ENCODE assay signal across 8 cellular contexts in the genomic region with DNA sequence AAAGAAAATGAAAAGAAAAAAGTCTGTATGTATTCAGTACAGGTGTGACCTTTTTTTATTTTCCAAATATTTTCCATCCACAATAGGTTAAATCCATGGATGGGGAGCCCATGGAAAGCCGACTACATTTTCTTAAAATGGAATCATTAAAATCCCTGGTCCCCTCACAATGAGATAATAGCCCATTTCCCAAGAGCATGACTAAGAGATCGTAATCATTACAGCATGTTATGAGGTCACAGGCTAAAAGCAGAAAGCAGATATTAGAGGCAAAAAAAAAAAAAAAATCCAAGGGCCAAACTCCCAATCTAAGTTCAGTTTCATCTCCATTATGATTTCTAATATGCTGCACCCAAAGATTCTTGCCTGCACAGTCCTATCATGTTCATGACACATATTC. TPM values are rescaled to one million over a fixed set of nuclear protein-coding genes. Genes with fewer than 3 reads are reported as not detected.
DNase-seq lines count a peak whose midpoint lies in the region; ATAC-seq, FAIRE-seq and TF ChIP-seq lines count a peak whose summit lies in the region.

No MANE protein-coding gene starts in this region.

- TF ChIP-seq CTCF in NB4 (IDR thresholded peaks at IDR 0.05; ENCODE audit: low read depth, low read length) (no peak), GM12878 (IDR thresholded peaks at IDR 0.05 in 2 of 3, conservative IDR thresholded peaks at IDR 0.05 in 1 of 3; ENCODE audit: control insufficient read depth in 2 of 3, extremely low read depth in 1 of 3, insufficient read depth in 1 of 3, low read depth in 3 of 3, low read length in 3 of 3) (no peak), neutrophil (IDR thresholded peaks at IDR 0.05) (no peak)

- H4K20me1 ChIP-seq in GM12878 (ENCODE audit: control insufficient read depth, insufficient read depth): no peaks in the 10 kb centered on the region; the same call in 1 of the 2 replicates

- intact Hi-C loops in GM12878 (cut with micrococcal nuclease; ENCODE audit: unreplicated experiment): loop anchor here (2.0 kb wide), 1 partner anchor 29 kb away; no protein-coding TSS in a partner anchor
- intact Hi-C loops in aorta (cut with DNase I): no loop called here

- H2AFZ ChIP-seq in GM12878 (ENCODE audit: control insufficient read depth, low read depth, low read length): no peak overlapping the region

- no peak for TF ChIP-seq RAD21 in GM12878 (IDR thresholded peaks at IDR 0.05; ENCODE audit: insufficient read depth, low read depth, low read length)

- peak overlapping the region; percentile 97 for H3K4me2 ChIP-seq in GM12878 (ENCODE audit: control insufficient read depth, insufficient read depth)

- peak overlapping the region; percentile 84 for H3K9ac ChIP-seq in GM12878 (ENCODE audit: control insufficient read depth, insufficient read depth, low read length)

- CTCF ChIA-PET in GM12878 (lab: Yijun Ruan, JAX): interaction anchor here (0.9 to 11.7 kb wide), 12 partner anchors 9 to 240 kb away, joined by 3 to 85 read pairs (median 6); no protein-coding TSS in a partner anchor

- H3K4me1 ChIP-seq in GM12878 (ENCODE audit: control insufficient read depth, insufficient read depth, low read length): peaks cover 52% of the 10 kb centered on the region
- H3K4me1 ChIP-seq in neutrophil (ENCODE audit: control insufficient read depth in 1 of 2, insufficient read depth in 1 of 2, low read depth in 1 of 2, low read length in 1 of 2): peaks cover 73 to 86% of the 10 kb centered on the region in 2 experiments
- H3K4me1 ChIP-seq in aorta (ENCODE audit: control insufficient read depth in 1 of 2, insufficient read depth in 2 of 2, low read length in 2 of 2): peaks cover 0 to 4% of the 10 kb centered on the region in 2 donors

- H3K36me3 ChIP-seq in GM12878 (ENCODE audit: control insufficient read depth in 2 of 2, insufficient read depth in 2 of 2, low read length in 1 of 2) (peaks cover 6 to 7% of the 10 kb centered on the region in 2 experiments), neutrophil (no peaks in the 10 kb centered on the region), aorta (ENCODE audit: control insufficient read depth in 1 of 2, insufficient read depth in 2 of 2, low read length in 1 of 2) (no peaks in the 10 kb centered on the region)

- no peak for FAIRE-seq in GM12878 (lab: Jason Lieb, UNC)

- SMC1A ChIA-PET in GM12878 (lab: Charles Lee; ENCODE audit: uncharacterized antibody, unreplicated experiment): interaction anchor here (0.7 to 20.6 kb wide), 15 partner anchors 7 to 92 kb away, joined by 3 to 490 read pairs (median 5); no protein-coding TSS in a partner anchor

- BruUV-seq in GM12878 (replicated peaks; lab: Mats Ljungman, UMichigan): TSS peak; percentile 56

- H3K4me3 ChIP-seq in NB4 (ENCODE audit: low read depth, low read length): no peak overlapping the region
- H3K4me3 ChIP-seq in GM12878: peak overlapping the region; percentile 84; the same call in 1 of the 2 replicates
- H3K4me3 ChIP-seq in neutrophil (ENCODE audit: low read depth in 1 of 2, low read length in 1 of 2): peak overlapping the region; percentile 76 to 80
- no peak overlapping the region for H3K4me3 ChIP-seq in aorta (ENCODE audit: low read length in 2 of 2)

- peaks cover 99% of the 10 kb centered on the region for H3K79me2 ChIP-seq in GM12878 (ENCODE audit: control insufficient read depth, insufficient read depth, low read length)

- DNase-seq in Daoy (ENCODE audit: low read depth) (peak; percentile 58), NB4 (ENCODE audit: low read depth) (peak; percentile 59), GM12878 (ENCODE audit: low read depth, low spot score) (no peak), hippocampal formation (lab: John Stamatoyannopoulos, UW) (no peak), aorta (no peak)
- DNase-seq in activated effector memory CD4-positive, alpha-beta T cell treated with Interleukin-2 at 50 U/mL for 16 hours: no peak

- H3K27me3 ChIP-seq in GM12878 (replicated peaks in 1 of 2; ENCODE audit: control insufficient read depth in 2 of 2, insufficient read depth in 2 of 2, low read length in 1 of 2) (no peaks in the 10 kb centered on the region), neutrophil (no peaks in the 10 kb centered on the region), aorta (ENCODE audit: control insufficient read depth in 1 of 2, insufficient read depth in 2 of 2, low read length in 1 of 2) (no peaks in the 10 kb centered on the region)

- no peak for TF ChIP-seq POLR2A in NB4 (IDR thresholded peaks at IDR 0.05; ENCODE audit: extremely low read depth, insufficient read length)
- TF ChIP-seq POLR2A in GM12878 (IDR thresholded peaks at IDR 0.05; ENCODE audit: low read depth, low read length): no peak

- WGBS in GM12878 (ENCODE audit: insufficient coverage, insufficient replicate concordance, low lambda C conversion rate, missing lambda C conversion rate): 0% methylated on average over 2 of the region's 2 CpGs
- WGBS in aorta, 2 donors: 7 to 10% methylated on average over 2 of the region's 2 CpGs

- no peak for TF ChIP-seq EP300 in GM12878 (IDR thresholded peaks at IDR 0.05; ENCODE audit: borderline replicate concordance in 1 of 2, control insufficient read depth in 1 of 2, low read depth in 2 of 2, low read length in 2 of 2)

- H3K27ac ChIP-seq in GM12878 (ENCODE audit: control insufficient read depth, insufficient read depth): peak overlapping the region; percentile 92
- peak overlapping the region; percentile 94 for H3K27ac ChIP-seq in neutrophil
- no peak overlapping the region for H3K27ac ChIP-seq in aorta (ENCODE audit: low read depth in 1 of 2, low read length in 2 of 2)

- ATAC-seq in GM12878 (no peak), aorta (ENCODE audit: low FRiP score) (no peak), GM18858 (IDR thresholded peaks at IDR 0.05; ENCODE audit: unreplicated experiment) (no peak)

- in situ Hi-C loops in GM12878 (cut with MboI): no loop called here

- POLR2A ChIA-PET in GM12878 (lab: Charles Lee): interaction anchor here (0.7 to 21.4 kb wide), 11 partner anchors 9 to 42 kb away, joined by 3 to 384 read pairs (median 7); no protein-coding TSS in a partner anchor

- H3K9me3 ChIP-seq in GM12878 (replicated peaks; ENCODE audit: control insufficient read depth, insufficient read depth, low read length) (no peaks in the 10 kb centered on the region), neutrophil (no peaks in the 10 kb centered on the region), aorta (ENCODE audit: control insufficient read depth, low read length) (no peaks in the 10 kb centered on the region)

- RAD21 ChIA-PET in GM12878 (lab: Charles Lee; ENCODE audit: unreplicated experiment): interaction anchor here (0.6 to 20.3 kb wide), 10 partner anchors 11 to 240 kb away, joined by 3 to 537 read pairs (median 14); no protein-coding TSS in a partner anchor

TF ChIP-seq in GM12878, 131 proteins besides CTCF, POLR2A, EP300 and RAD21:
- TF ChIP-seq JUNB (IDR thresholded peaks at IDR 0.05) (peak; percentile 50), CREM (IDR thresholded peaks at IDR 0.05; ENCODE audit: low read depth) (peak; percentile 64; the same call in 1 of the 2 replicates), WRNIP1 (IDR thresholded peaks at IDR 0.05; ENCODE audit: borderline replicate concordance, low read depth, low read length) (no peak), NR2F1 (conservative IDR thresholded peaks at IDR 0.05) (no peak), CREB1 (IDR thresholded peaks at IDR 0.05; ENCODE audit: low read depth) (peak; percentile 80; the same call in 1 of the 2 replicates), CHD2 (IDR thresholded peaks at IDR 0.05; ENCODE audit: borderline replicate concordance, low read depth, low read length) (no peak), ATF7 (IDR thresholded peaks at IDR 0.05; ENCODE audit: low read depth) (peak; percentile 64)
- TF ChIP-seq, protein P1, sequence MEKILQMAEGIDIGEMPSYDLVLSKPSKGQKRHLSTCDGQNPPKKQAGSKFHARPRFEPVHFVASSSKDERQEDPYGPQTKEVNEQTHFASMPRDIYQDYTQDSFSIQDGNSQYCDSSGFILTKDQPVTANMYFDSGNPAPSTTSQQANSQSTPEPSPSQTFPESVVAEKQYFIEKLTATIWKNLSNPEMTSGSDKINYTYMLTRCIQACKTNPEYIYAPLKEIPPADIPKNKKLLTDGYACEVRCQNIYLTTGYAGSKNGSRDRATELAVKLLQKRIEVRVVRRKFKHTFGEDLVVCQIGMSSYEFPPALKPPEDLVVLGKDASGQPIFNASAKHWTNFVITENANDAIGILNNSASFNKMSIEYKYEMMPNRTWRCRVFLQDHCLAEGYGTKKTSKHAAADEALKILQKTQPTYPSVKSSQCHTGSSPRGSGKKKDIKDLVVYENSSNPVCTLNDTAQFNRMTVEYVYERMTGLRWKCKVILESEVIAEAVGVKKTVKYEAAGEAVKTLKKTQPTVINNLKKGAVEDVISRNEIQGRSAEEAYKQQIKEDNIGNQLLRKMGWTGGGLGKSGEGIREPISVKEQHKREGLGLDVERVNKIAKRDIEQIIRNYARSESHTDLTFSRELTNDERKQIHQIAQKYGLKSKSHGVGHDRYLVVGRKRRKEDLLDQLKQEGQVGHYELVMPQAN (conservative IDR thresholded peaks at IDR 0.05): no peak
TF ChIP-seq in GM12878: peak in this region for 4.

RNA-seq across cellular contexts. Expression of gene CYTH1, which starts 44.7 kb away (rescaled TPM):
- total RNA-seq in Daoy (2014; rRNA removed; shearing (Covaris generic)): 85.9 and 91.4 TPM in 2 replicates
- total RNA-seq in GM12878 (2013; cell fraction: nucleolus; rRNA removed): 559 and 619 TPM in 2 replicates
- total RNA-seq in GM12878 (2014; rRNA removed) (92.6 and 97.8 TPM in 2 replicates), GM12878 (2014; rRNA removed; fragmentation: Illumina TruSeq; extraction: Trizol) (130 and 134 TPM in 2 replicates), GM12878 (2021) (165 and 167 TPM in 2 replicates), aorta (10 to 100 TPM; 45.0 to 66.8 TPM)
- polyA plus RNA-seq in GM12878 (2011; ENCODE audit: low read depth): 88.3 TPM
- polyA plus RNA-seq in GM12878 (2011; rRNA removed) (141 and 188 TPM in 2 replicates), GM12878 (2014; fragmentation: Illumina TruSeq; extraction: Trizol) (160 and 179 TPM in 2 replicates), GM12878 (2014; fragmentation: Nextera tagmentation; extraction: Ambion mirVana) (10 to 100 TPM in 1 of 2 experiments, 1 to 10 TPM in 1; 6.6 to 11.8 TPM), GM12878 (2014; rRNA removed) (162 and 172 TPM in 2 replicates), GM12878 (2016; fragmentation: Nextera tagmentation; extraction: Ambion mirVana) (100 to 1,000 TPM; 138 to 153 TPM), aorta (10 to 100 TPM; 20.3 to 20.4 TPM)
- 170 and 179 TPM in 2 replicates for polyA plus RNA-seq in GM12878 (2011; cell fraction: cytosol; rRNA removed)
- polyA plus RNA-seq in GM12878 (2011; cell fraction: nucleus; rRNA removed): 778 and 997 TPM in 2 replicates
- 136 and 161 TPM in 2 replicates for polyA plus RNA-seq in GM12878 (2012)
- 135 and 140 TPM in 2 replicates for polyA minus RNA-seq in GM12878 (2011; rRNA and poly(A)+ RNA removed)
- 38.6 and 44.8 TPM in 2 replicates for polyA minus RNA-seq in GM12878 (2011; cell fraction: cytosol; rRNA and poly(A)+ RNA removed)
- 165 and 192 TPM in 2 replicates for polyA minus RNA-seq in GM12878 (2011; cell fraction: nucleus; rRNA and poly(A)+ RNA removed)

Comparison
In these comparisons a context has a peak if more than half of its experiments do, and no peak if none do; other contexts are left out.
1. DNase-seq: peak in Daoy (single experiment) and NB4 (single experiment); none in GM12878 (single experiment), hippocampal formation (0 of 2), aorta (0 of 2) and activated effector memory CD4-positive, alpha-beta T cell treated with Interleukin-2 at 50 U/mL for 16 hours (single experiment).
2. H3K4me3 ChIP-seq: peak in GM12878 (single experiment) and neutrophil (2 of 2); none in NB4 (single experiment) and aorta (0 of 2).
3. H3K27ac ChIP-seq: peak in GM12878 (single experiment) and neutrophil (single experiment); none in aorta (0 of 2).